In genomic region chr2:240390091-240391073, GRCh38 we compare ENCODE assay signal across 19 cellular contexts. TPM values are rescaled to one million over a fixed set of nuclear protein-coding genes. Genes with fewer than 3 reads are reported as not detected.
A peak's percentile ranks its signal among the peaks of the same experiment; 100 is the strongest.
DNase-seq lines count a peak whose midpoint lies in the region; ATAC-seq, FAIRE-seq and TF ChIP-seq lines count a peak whose summit lies in the region.
"Had no signal": no experiment of that assay in that cellular context is flagged by ENCODE, and none has a peak within 500 bp of the region (broad histone marks: within the 10 kb centered on the region; RNA-seq: fewer than 3 reads in every experiment).

No MANE protein-coding gene starts in this region.

- no peak overlapping the region for H2BK12ac ChIP-seq in mesenchymal stem cell (ENCODE audit: low read length in 2 of 2)

- DNase-seq in right lobe of liver (peak; percentile 18 to 49 (median 40)), HepG2 (ENCODE audit: low spot score) (no peak), RWPE1 (ENCODE audit: low spot score) (no peak), mesenchymal stem cell (no peak), vagina (ENCODE audit: extremely low spot score in 2 of 2) (no peak), GM12891 (ENCODE audit: insufficient read length, low spot score) (no peak), transverse colon (no peak)
- no peak for DNase-seq in stimulated activated CD4-positive, alpha-beta T cell treated with anti-CD3 and anti-CD28 coated beads, Interleukin-15, amount 100 ng/mL, for 24 hours
- DNase-seq: activated CD4-positive, alpha-beta T cell treated with anti-CD3 and anti-CD28 coated beads, Interleukin-2, amount 50 U/mL, for 1 hour; activated naive CD8-positive, alpha-beta T cell treated with anti-CD3 and anti-CD28 coated beads for 36 hours; Caco-2; NCI-H2029 treated with DMSO at 0.1 percent for 48 hours; NCI-H748 treated with DMSO at 0.1 percent for 48 hours; testis had no signal

- no peaks in the 10 kb centered on the region; the same call in 1 of the 2 replicates for H4K20me1 ChIP-seq in HepG2 (ENCODE audit: insufficient read depth, low read length)

- H3K9ac ChIP-seq in HepG2 (ENCODE audit: insufficient read depth, low read depth, low read length) (no peak overlapping the region), mesenchymal stem cell (ENCODE audit: low read length) (no peak overlapping the region)

- H2BK120ac ChIP-seq in mesenchymal stem cell (ENCODE audit: low read depth, low read length), result no peak overlapping the region

- H3K36me3 ChIP-seq in right lobe of liver (no peaks in the 10 kb centered on the region), HepG2 (replicated peaks in 1 of 2; ENCODE audit: control insufficient read depth in 1 of 2, insufficient read depth in 2 of 2, low read length in 2 of 2) (no peaks in the 10 kb centered on the region), mesenchymal stem cell (ENCODE audit: control insufficient read depth in 1 of 2, insufficient read depth in 2 of 2, low read depth in 1 of 2, low read length in 2 of 2) (no peaks in the 10 kb centered on the region), vagina (no peaks in the 10 kb centered on the region), transverse colon (no peaks in the 10 kb centered on the region)
- H3K36me3 ChIP-seq: breast epithelium had no signal

- H2AFZ ChIP-seq in HepG2 (ENCODE audit: low read length), result no peak overlapping the region
- H2AFZ ChIP-seq in mesenchymal stem cell (ENCODE audit: low read depth, low read length), result no peak overlapping the region

- no peak for ATAC-seq in right lobe of liver
- no peak for ATAC-seq in HepG2
- ATAC-seq: activated T-cell treated with anti-CD3 and anti-CD28 coated beads, Interleukin-2, amount 50 U/mL, for 4 hours; esophagus mucosa; GM12878 had no signal

- H3K4me3 ChIP-seq in right lobe of liver (no peak overlapping the region), HepG2 (replicated peaks in 1 of 3; ENCODE audit: insufficient read depth in 1 of 3, low read depth in 2 of 3, low read length in 3 of 3) (no peak overlapping the region), mesenchymal stem cell (ENCODE audit: insufficient read depth in 1 of 2, low read depth in 1 of 2, low read length in 2 of 2) (no peak overlapping the region), vagina (no peak overlapping the region), transverse colon (no peak overlapping the region)
- H3K4me3 ChIP-seq: breast epithelium, dorsolateral prefrontal cortex, GM12878, testis had no signal

- H3K27ac ChIP-seq in right lobe of liver (no peak overlapping the region), HepG2 (ENCODE audit: extremely low read length, insufficient read depth, low read length) (no peak overlapping the region), RWPE1 (peak overlapping the region; percentile 7), mesenchymal stem cell (ENCODE audit: low read length, poor library complexity, severe bottlenecking) (no peak overlapping the region), vagina (peak overlapping the region; percentile 44), transverse colon (no peak overlapping the region)
- H3K27ac ChIP-seq: breast epithelium, dorsolateral prefrontal cortex, testis had no signal

- in situ Hi-C loops in HepG2 (cut with HindIII; ENCODE audit: extremely low pct_ligation_motif_present, low pct_unique_long_range_greater_than_20kb) (no loop called here), transverse colon (cut with MboI; ENCODE audit: low pct_ligation_motif_present in 1 of 4, low pct_unique_long_range_greater_than_20kb in 1 of 4, low sequenced_read_pairs in 3 of 4) (no loop called here)

- CTCF ChIA-PET in HepG2 (lab: Yijun Ruan, JAX; ENCODE audit: low intra/inter-chr PET ratio, low total read pairs) (no interaction called here), RWPE1 (lab: Yijun Ruan, JAX) (no interaction called here)

- no CpG with 5 or more reads among the region's 28 CpGs for WGBS in right lobe of liver (ENCODE audit: insufficient coverage, low coverage, low lambda C conversion rate, missing lambda C conversion rate)
- 55% methylated on average over 21 of the region's 28 CpGs for WGBS in HepG2 (ENCODE audit: low lambda C conversion rate)
- 83% methylated on average over 28 of the region's 28 CpGs for WGBS in mesenchymal stem cell
- 83% methylated on average over 25 of the region's 28 CpGs; no CpG with 5 or more reads in 1 of the 2 donors for WGBS in transverse colon (ENCODE audit: low coverage in 1 of 2), 2 donors

- no peak overlapping the region for H3K23ac ChIP-seq in mesenchymal stem cell (ENCODE audit: low read length in 2 of 2)

- no TSS peak for BruUV-seq in HepG2 (replicated peaks; lab: Mats Ljungman, UMichigan)

- intact Hi-C loops in right lobe of liver (cut with DNase I) (no loop called here), HepG2 (cut with micrococcal nuclease; ENCODE audit: unreplicated experiment) (no loop called here), vagina (cut with DNase I) (no loop called here), transverse colon (cut with DNase I; ENCODE audit: low total_unique reads) (no loop called here)

- H4K8ac ChIP-seq in mesenchymal stem cell (ENCODE audit: low read length), result no peak overlapping the region

- no peak overlapping the region for H3K18ac ChIP-seq in mesenchymal stem cell (ENCODE audit: low read depth in 1 of 2, low read length in 2 of 2)

- no peak overlapping the region for H3K14ac ChIP-seq in mesenchymal stem cell (ENCODE audit: low read length in 2 of 2)

- H2BK15ac ChIP-seq in mesenchymal stem cell (ENCODE audit: low read depth, poor library complexity, severe bottlenecking), result peak overlapping the region; percentile 27

- no peaks in the 10 kb centered on the region for H3K79me2 ChIP-seq in HepG2 (ENCODE audit: insufficient read depth, low read length)

- no peaks in the 10 kb centered on the region for H3K27me3 ChIP-seq in right lobe of liver
- peaks cover 18 to 51% of the 10 kb centered on the region in 2 experiments for H3K27me3 ChIP-seq in HepG2 (ENCODE audit: control insufficient read depth in 1 of 2, insufficient read depth in 2 of 2, low read length in 2 of 2)
- peaks cover 0 to 10% of the 10 kb centered on the region in 2 experiments for H3K27me3 ChIP-seq in mesenchymal stem cell (ENCODE audit: control insufficient read depth in 1 of 2, insufficient read depth in 1 of 2, low read length in 2 of 2)
- H3K27me3 ChIP-seq in vagina, result no peaks in the 10 kb centered on the region
- H3K27me3 ChIP-seq in transverse colon, result no peaks in the 10 kb centered on the region
- H3K27me3 ChIP-seq: breast epithelium, dorsolateral prefrontal cortex, testis had no signal

- POLR2A ChIA-PET in HepG2 (lab: Yijun Ruan, JAX) (no interaction called here), RWPE1 (lab: Yijun Ruan, JAX; ENCODE audit: low non-redundant PET) (no interaction called here)

- H3K4me1 ChIP-seq in right lobe of liver, result no peaks in the 10 kb centered on the region
- 0 out of 2 replicates have a peak, but pooled peaks cover 8% of the 10 kb centered on the region for H3K4me1 ChIP-seq in HepG2 (ENCODE audit: insufficient read depth, low read length)
- peaks cover 16% of the 10 kb centered on the region for H3K4me1 ChIP-seq in mesenchymal stem cell (ENCODE audit: control insufficient read depth, insufficient read depth, low read depth, low read length)
- H3K4me1 ChIP-seq in vagina, result peaks cover 15% of the 10 kb centered on the region
- H3K4me1 ChIP-seq in transverse colon, result peaks cover 0 to 4% (median 0%) of the 10 kb centered on the region in 4 donors
- H3K4me1 ChIP-seq: breast epithelium, Caco-2, testis had no signal

- H3K79me1 ChIP-seq in mesenchymal stem cell (replicated peaks; ENCODE audit: low read length, poor library complexity, severe bottlenecking), result no peaks in the 10 kb centered on the region

- H3K4ac ChIP-seq in mesenchymal stem cell (ENCODE audit: low read depth in 1 of 2, low read length in 2 of 2), result no peak overlapping the region

- no peak overlapping the region for H2AK5ac ChIP-seq in mesenchymal stem cell (ENCODE audit: low read length, severe bottlenecking)

- no peak overlapping the region for H2BK5ac ChIP-seq in mesenchymal stem cell (ENCODE audit: low read depth, low read length, poor library complexity, severe bottlenecking)

- no peak for TF ChIP-seq RAD21 in HepG2 (CRISPR knock-in tag; IDR thresholded peaks at IDR 0.05)

- TF ChIP-seq POLR2A in right lobe of liver (IDR thresholded peaks at IDR 0.05) (no peak), HepG2 (IDR thresholded peaks at IDR 0.05; ENCODE audit: insufficient read depth in 1 of 2, low read depth in 2 of 2, low read length in 2 of 2) (no peak), vagina (IDR thresholded peaks at IDR 0.05) (no peak), GM12891 (IDR thresholded peaks at IDR 0.05; ENCODE audit: low read depth, low read length) (no peak), transverse colon (IDR thresholded peaks at IDR 0.05) (no peak)

- FAIRE-seq in HepG2 (lab: Jason Lieb, UNC) (no peak), GM12891 (lab: Jason Lieb, UNC) (no peak)
- FAIRE-seq: GM12878 had no signal

- no peak overlapping the region for H4K91ac ChIP-seq in mesenchymal stem cell (ENCODE audit: low read length)

- TF ChIP-seq CTCF in right lobe of liver (IDR thresholded peaks at IDR 0.05), result no peak
- no peak for TF ChIP-seq CTCF in HepG2 (CRISPR knock-in tag; IDR thresholded peaks at IDR 0.05)
- TF ChIP-seq CTCF in RWPE1 (conservative IDR thresholded peaks at IDR 0.05; ENCODE audit: low read depth), result no peak
- no peak for TF ChIP-seq CTCF in vagina (IDR thresholded peaks at IDR 0.05)
- no peak for TF ChIP-seq CTCF in transverse colon (IDR thresholded peaks at IDR 0.05)

- H3K9me3 ChIP-seq in right lobe of liver, result no peaks in the 10 kb centered on the region
- H3K9me3 ChIP-seq in HepG2 (ENCODE audit: low read length), result no peaks in the 10 kb centered on the region
- no peaks in the 10 kb centered on the region for H3K9me3 ChIP-seq in mesenchymal stem cell (ENCODE audit: control insufficient read depth, low read length)
- no peaks in the 10 kb centered on the region for H3K9me3 ChIP-seq in vagina
- no peaks in the 10 kb centered on the region for H3K9me3 ChIP-seq in transverse colon
- H3K9me3 ChIP-seq: breast epithelium, Caco-2, testis had no signal

- TF ChIP-seq EP300 in HepG2 (IDR thresholded peaks at IDR 0.05; ENCODE audit: low read depth in 2 of 2, low read length in 2 of 2), result no peak
- no peak for TF ChIP-seq EP300 in HepG2 (CRISPR knock-in tag; IDR thresholded peaks at IDR 0.05; ENCODE audit: borderline replicate concordance)
- no peak for TF ChIP-seq EP300 in transverse colon (IDR thresholded peaks at IDR 0.05; ENCODE audit: low read depth)

- H3K4me2 ChIP-seq in HepG2 (ENCODE audit: low read depth, low read length), result no peak overlapping the region
- no peak overlapping the region for H3K4me2 ChIP-seq in mesenchymal stem cell (ENCODE audit: low read length, poor library complexity, severe bottlenecking)

RNA-seq across cellular contexts. Expression of gene GPC1, which starts 45.1 kb away (rescaled TPM):
- total RNA-seq in right lobe of liver (10 to 100 TPM; 20.7 to 44.5 (median 27.8) TPM), HepG2 (2016; rRNA removed; fragmentation: Illumina TruSeq; extraction: Trizol) (2.1 and 5.5 TPM in 2 replicates), vagina (73.2 TPM), transverse colon (10 to 100 TPM; 10.4 to 31.8 (median 18.0) TPM)
- total RNA-seq in HepG2 (2016; cell fraction: cytosol; rRNA removed; fragmentation: Illumina TruSeq; extraction: Trizol; ENCODE audit: low read depth), result 0.91 and 1.6 TPM in 2 replicates
- total RNA-seq in HepG2 (2016; cell fraction: insoluble cytoplasmic fraction; rRNA removed; fragmentation: Illumina TruSeq; extraction: Trizol), result 1.8 and 5.2 TPM in 2 replicates
- 1.9 and 2.0 TPM in 2 replicates for total RNA-seq in HepG2 (2016; cell fraction: membrane; rRNA removed; fragmentation: Illumina TruSeq; extraction: Trizol)
- total RNA-seq in HepG2 (2016; cell fraction: nucleus; rRNA removed; fragmentation: Illumina TruSeq; extraction: Trizol), result 5.4 and 7.0 TPM in 2 replicates
- polyA plus RNA-seq in HepG2 (2011; rRNA removed), result 4.0 and 4.8 TPM in 2 replicates
- 2.4 and 5.8 TPM in 2 replicates for polyA plus RNA-seq in HepG2 (2011; cell fraction: cytosol; rRNA removed)
- polyA plus RNA-seq in HepG2 (2011; cell fraction: nucleus; rRNA removed), result 6.0 and 8.9 TPM in 2 replicates
- 1.1 and 2.2 TPM in 2 replicates for polyA plus RNA-seq in HepG2 (2012)
- polyA plus RNA-seq in HepG2 (2016; cell fraction: cytosol; fragmentation: Illumina TruSeq; extraction: Trizol; ENCODE audit: low read depth), result 1.3 and 1.7 TPM in 2 replicates
- 3.2 and 3.7 TPM in 2 replicates for polyA plus RNA-seq in HepG2 (2016; cell fraction: insoluble cytoplasmic fraction; fragmentation: Illumina TruSeq; extraction: Trizol; ENCODE audit: low read depth)
- 2.1 and 3.5 TPM in 2 replicates for polyA plus RNA-seq in HepG2 (2016; cell fraction: membrane; fragmentation: Illumina TruSeq; extraction: Trizol; ENCODE audit: low read depth)
- 12.8 and 13.1 TPM in 2 replicates for polyA plus RNA-seq in HepG2 (2016; cell fraction: nucleus; fragmentation: Illumina TruSeq; extraction: Trizol; ENCODE audit: insufficient read depth, low read depth)
- 9.2 and 40.8 TPM in 2 replicates for polyA minus RNA-seq in HepG2 (2011; rRNA and poly(A)+ RNA removed; ENCODE audit: low replicate concordance)
- 7.8 and 8.3 TPM in 2 replicates for polyA minus RNA-seq in HepG2 (2011; cell fraction: cytosol; rRNA and poly(A)+ RNA removed)
- polyA minus RNA-seq in HepG2 (2011; cell fraction: nucleus; rRNA and poly(A)+ RNA removed), result 2.1 and 4.8 TPM in 2 replicates
- polyA plus RNA-seq in mesenchymal stem cell (2013, experiment 1 of 2), result 65.7 TPM
- 65.6 TPM for polyA plus RNA-seq in mesenchymal stem cell (2013, experiment 2 of 2)
- polyA plus RNA-seq in GM12891 (2012; ENCODE audit: low read depth, missing spikeins), result 0.19 TPM

Comparison
In these comparisons a context has a peak if more than half of its experiments do, and no peak if none do; other contexts are left out.
1. DNase-seq: peak in right lobe of liver (3 of 3); none in HepG2 (single experiment), RWPE1 (single experiment), mesenchymal stem cell (single experiment), vagina (0 of 2), stimulated activated CD4-positive, alpha-beta T cell treated with anti-CD3 and anti-CD28 coated beads, Interleukin-15, amount 100 ng/mL, for 24 hours (single experiment), GM12891 (single experiment) and transverse colon (single experiment).
2. H3K27ac ChIP-seq: peak in RWPE1 (single experiment) and vagina (single experiment); none in right lobe of liver (0 of 3), HepG2 (single experiment), mesenchymal stem cell (single experiment) and transverse colon (0 of 4).